Comparison of ENCODE assay signal across 18 cellular contexts in genomic region chr4:7428261-7429068, GRCh38. TPM values are rescaled to one million over a fixed set of nuclear protein-coding genes. Genes with fewer than 3 reads are reported as not detected.
A peak's percentile ranks its signal among the peaks of the same experiment; 100 is the strongest.
DNase-seq lines count a peak whose midpoint lies in the region; ATAC-seq and TF ChIP-seq lines count a peak whose summit lies in the region.
"Had no signal": no experiment of that assay in that cellular context is flagged by ENCODE, and none has a peak within 500 bp of the region (broad histone marks: within the 10 kb centered on the region; RNA-seq: fewer than 3 reads in every experiment).

No MANE protein-coding gene starts in this region.

- H3K9me3 ChIP-seq in body of pancreas: no peaks in the 10 kb centered on the region
- H3K9me3 ChIP-seq in testis: no peaks in the 10 kb centered on the region
- H3K9me3 ChIP-seq in smooth muscle cell (replicated peaks; ENCODE audit: low read depth): no peaks in the 10 kb centered on the region

- H2AFZ ChIP-seq in smooth muscle cell (ENCODE audit: low read depth): no peak overlapping the region

- no peaks in the 10 kb centered on the region for H4K20me1 ChIP-seq in smooth muscle cell (ENCODE audit: low read depth)

- H3K9me3 Mint-ChIP-seq in activated naive CD4-positive, alpha-beta T cell treated with anti-CD3 and anti-CD28 coated beads, Interleukin-2, amount 10 ng/mL, durations not matched to agents 7 days and 5 days: no peaks in the 10 kb centered on the region
- no peaks in the 10 kb centered on the region for H3K9me3 Mint-ChIP-seq in mesothelial cell of epicardium
- H3K9me3 Mint-ChIP-seq in activated CD8-positive, alpha-beta T cell treated with anti-CD3 and anti-CD28 coated beads, Interleukin-2, amount 10 ng/mL, durations not matched to agents 7 days and 5 days (ENCODE audit: insufficient read depth): no peaks in the 10 kb centered on the region
- H3K9me3 Mint-ChIP-seq: naive thymus-derived CD4-positive, alpha-beta T cell had no signal

- H3K36me3 ChIP-seq in body of pancreas (replicated peaks in 1 of 2; ENCODE audit: insufficient read depth in 1 of 2, low read depth in 2 of 2) (no peaks in the 10 kb centered on the region), testis (ENCODE audit: low read depth, missing control alignments) (no peaks in the 10 kb centered on the region), smooth muscle cell (ENCODE audit: low read depth) (no peaks in the 10 kb centered on the region)

- no peak overlapping the region for H3K9ac ChIP-seq in smooth muscle cell (ENCODE audit: low read depth)

- no peaks in the 10 kb centered on the region for H3K27me3 Mint-ChIP-seq in activated naive CD4-positive, alpha-beta T cell treated with anti-CD3 and anti-CD28 coated beads, Interleukin-2, amount 10 ng/mL, durations not matched to agents 7 days and 5 days
- no peaks in the 10 kb centered on the region for H3K27me3 Mint-ChIP-seq in mesothelial cell of epicardium (ENCODE audit: low read depth)
- H3K27me3 Mint-ChIP-seq in activated CD8-positive, alpha-beta T cell treated with anti-CD3 and anti-CD28 coated beads, Interleukin-2, amount 10 ng/mL, durations not matched to agents 7 days and 5 days (ENCODE audit: low read depth): no peaks in the 10 kb centered on the region
- H3K27me3 Mint-ChIP-seq: activated naive CD8-positive, alpha-beta T cell; naive thymus-derived CD4-positive, alpha-beta T cell had no signal

- H3K36me3 Mint-ChIP-seq in activated naive CD4-positive, alpha-beta T cell treated with anti-CD3 and anti-CD28 coated beads, Interleukin-2, amount 10 ng/mL, durations not matched to agents 7 days and 5 days: no peaks in the 10 kb centered on the region
- H3K36me3 Mint-ChIP-seq in mesothelial cell of epicardium: no peaks in the 10 kb centered on the region
- no peaks in the 10 kb centered on the region for H3K36me3 Mint-ChIP-seq in activated CD8-positive, alpha-beta T cell treated with anti-CD3 and anti-CD28 coated beads, Interleukin-2, amount 10 ng/mL, durations not matched to agents 7 days and 5 days (ENCODE audit: low read depth)
- H3K36me3 Mint-ChIP-seq: activated naive CD8-positive, alpha-beta T cell; naive thymus-derived CD4-positive, alpha-beta T cell had no signal

- no peaks in the 10 kb centered on the region for H3K4me1 Mint-ChIP-seq in activated naive CD4-positive, alpha-beta T cell treated with anti-CD3 and anti-CD28 coated beads, Interleukin-2, amount 10 ng/mL, durations not matched to agents 7 days and 5 days
- peaks cover 22% of the 10 kb centered on the region for H3K4me1 Mint-ChIP-seq in mesothelial cell of epicardium
- no peaks in the 10 kb centered on the region for H3K4me1 Mint-ChIP-seq in activated CD8-positive, alpha-beta T cell treated with anti-CD3 and anti-CD28 coated beads, Interleukin-2, amount 10 ng/mL, durations not matched to agents 7 days and 5 days (ENCODE audit: low read depth)
- H3K4me1 Mint-ChIP-seq: naive thymus-derived CD4-positive, alpha-beta T cell had no signal

- no peaks in the 10 kb centered on the region for H3K27me3 ChIP-seq in body of pancreas
- H3K27me3 ChIP-seq in testis: no peaks in the 10 kb centered on the region
- no peaks in the 10 kb centered on the region for H3K27me3 ChIP-seq in smooth muscle cell (ENCODE audit: low read depth)

- ATAC-seq in body of pancreas: no peak
- no peak for ATAC-seq in activated CD8-positive, alpha-beta T cell treated with anti-CD3 and anti-CD28 coated beads, Interleukin-2, amount 10 ng/mL, durations not matched to agents 7 days and 5 days
- ATAC-seq: naive thymus-derived CD4-positive, alpha-beta T cell; stimulated activated naive CD8-positive, alpha-beta T cell treated with anti-CD3 and anti-CD28 coated beads, Interleukin-15, Interleukin-2, amounts not matched to agents 100 U/mL and 50 U/mL, for 24 hours had no signal

- intact Hi-C loops in body of pancreas (cut with DNase I) (no loop called here), testis (cut with DNase I; ENCODE audit: low total_unique reads) (no loop called here)

- H3K79me2 ChIP-seq in smooth muscle cell (ENCODE audit: low read depth): no peaks in the 10 kb centered on the region

- TF ChIP-seq CTCF in body of pancreas (IDR thresholded peaks at IDR 0.05) (no peak), mesothelial cell of epicardium (IDR thresholded peaks at IDR 0.05; ENCODE audit: unreplicated experiment) (no peak), testis (IDR thresholded peaks at IDR 0.05) (no peak), smooth muscle cell (IDR thresholded peaks at IDR 0.05; ENCODE audit: borderline replicate concordance, insufficient read depth, poor library complexity, severe bottlenecking) (no peak)

- TF ChIP-seq POLR2A in body of pancreas (IDR thresholded peaks at IDR 0.05) (no peak), testis (IDR thresholded peaks at IDR 0.05) (no peak)

- H3K4me1 ChIP-seq in body of pancreas: no peaks in the 10 kb centered on the region
- peaks cover 6% of the 10 kb centered on the region for H3K4me1 ChIP-seq in testis
- H3K4me1 ChIP-seq in smooth muscle cell (ENCODE audit: low read depth): peaks cover 10% of the 10 kb centered on the region

- DNase-seq in activated naive CD4-positive, alpha-beta T cell treated with anti-CD3 and anti-CD28 coated beads, Interleukin-2, amount 10 ng/mL, durations not matched to agents 7 days and 5 days: peak; percentile 15
- DNase-seq in activated naive CD4-positive, alpha-beta T cell treated with Interleukin-2 at 50 U/mL for 16 hours: no peak
- peak in 3 of 4 donors; percentile 1 to 8 (median 5) for DNase-seq in body of pancreas
- peak in 1 of 2 experiments; percentile 36 for DNase-seq in mesothelial cell of epicardium (ENCODE audit: low spot score in 2 of 2, unreplicated experiment in 2 of 2)
- peak; percentile 12 for DNase-seq in testis
- no peak for DNase-seq in foreskin melanocyte
- no peak for DNase-seq in activated CD8-positive, alpha-beta T cell treated with anti-CD3 and anti-CD28 coated beads, Interleukin-2, amount 10 ng/mL, durations not matched to agents 7 days and 5 days
- DNase-seq in smooth muscle cell (lab: John Stamatoyannopoulos, UW; ENCODE audit: unreplicated experiment): no peak
- DNase-seq: caudate nucleus; IMR-90; NCI-H1048; NCI-H2171 treated with DMSO at 0.1 percent for 48 hours; NK-92 treated with Interleukin-12 subunit alpha and Interleukin-12 subunit beta, amount 100 ng/mL, for 24 hours; stimulated activated naive CD8-positive, alpha-beta T cell treated with anti-CD3 and anti-CD28 coated beads, Interleukin-15, Interleukin-2, amounts not matched to agents 100 U/mL and 50 U/mL, for 24 hours had no signal

- no peak overlapping the region for H3K27ac Mint-ChIP-seq in activated naive CD4-positive, alpha-beta T cell treated with anti-CD3 and anti-CD28 coated beads, Interleukin-2, amount 10 ng/mL, durations not matched to agents 7 days and 5 days
- H3K27ac Mint-ChIP-seq in mesothelial cell of epicardium: peak overlapping the region; percentile 50
- no peak overlapping the region for H3K27ac Mint-ChIP-seq in activated CD8-positive, alpha-beta T cell treated with anti-CD3 and anti-CD28 coated beads, Interleukin-2, amount 10 ng/mL, durations not matched to agents 7 days and 5 days
- H3K27ac Mint-ChIP-seq: activated naive CD8-positive, alpha-beta T cell had no signal

- H3K4me3 ChIP-seq in body of pancreas (no peak overlapping the region), testis (no peak overlapping the region), smooth muscle cell (no peak overlapping the region)
- H3K4me3 ChIP-seq: skin epidermis had no signal

- POLR2A ChIA-PET in activated CD8-positive, alpha-beta T cell treated with anti-CD3 and anti-CD28 coated beads, Interleukin-2, amount 10 ng/mL, durations not matched to agents 7 days and 5 days (lab: Charles Lee): no interaction called here

- H3K27ac ChIP-seq in body of pancreas (no peak overlapping the region), testis (no peak overlapping the region), smooth muscle cell (ENCODE audit: low read depth) (no peak overlapping the region)
- H3K27ac ChIP-seq: skin epidermis had no signal

- no peaks in the 10 kb centered on the region for H3F3A ChIP-seq in smooth muscle cell (ENCODE audit: low read depth)

- 64 to 77% methylated on average over 15 to 16 of the region's 16 CpGs for WGBS in body of pancreas, 2 donors
- 88 to 90% methylated on average over 14 to 16 of the region's 16 CpGs for WGBS in testis, 2 donors
- 66% methylated on average over 16 of the region's 16 CpGs for WGBS in smooth muscle cell (ENCODE audit: low lambda C conversion rate)

- no peak overlapping the region for H3K4me3 Mint-ChIP-seq in activated naive CD4-positive, alpha-beta T cell treated with anti-CD3 and anti-CD28 coated beads, Interleukin-2, amount 10 ng/mL, durations not matched to agents 7 days and 5 days
- no peak overlapping the region for H3K4me3 Mint-ChIP-seq in mesothelial cell of epicardium
- no peak overlapping the region for H3K4me3 Mint-ChIP-seq in activated CD8-positive, alpha-beta T cell treated with anti-CD3 and anti-CD28 coated beads, Interleukin-2, amount 10 ng/mL, durations not matched to agents 7 days and 5 days
- H3K4me3 Mint-ChIP-seq: activated naive CD8-positive, alpha-beta T cell; naive thymus-derived CD4-positive, alpha-beta T cell had no signal

- CTCF ChIA-PET in activated naive CD4-positive, alpha-beta T cell treated with anti-CD3 and anti-CD28 coated beads, Interleukin-2, amount 10 ng/mL, durations not matched to agents 7 days and 5 days (lab: Charles Lee): no interaction called here
- CTCF ChIA-PET in activated CD8-positive, alpha-beta T cell treated with anti-CD3 and anti-CD28 coated beads, Interleukin-2, amount 10 ng/mL, durations not matched to agents 7 days and 5 days (lab: Charles Lee): no interaction called here

- H3K4me2 ChIP-seq in smooth muscle cell: no peak overlapping the region

RNA-seq across cellular contexts. Expression of gene PSAPL1, which starts 6.3 kb away (rescaled TPM):
- total RNA-seq in body of pancreas (under 1 TPM in 1 of 2 donors, not detected in 1; 0.52 TPM), mesothelial cell of epicardium (0.07 TPM in 1 of 3 replicates, not detected in the others), testis (10 to 100 TPM; 17.5 to 19.0 TPM), smooth muscle cell (0.04 TPM in 1 of 2 replicates, not detected in the other)
- polyA plus RNA-seq in testis (ENCODE audit: insufficient read depth, low read depth, low replicate concordance) (11.0 TPM), smooth muscle cell (not detected in 2 replicates)
- not detected for total RNA-seq in activated CD8-positive, alpha-beta T cell treated with anti-CD3 and anti-CD28 coated beads, Interleukin-2, amount 10 ng/mL, durations not matched to agents 7 days and 5 days
- total RNA-seq: activated CD8-positive, alpha-beta memory T cell treated with anti-CD3 and anti-CD28 coated beads for 36 hours; IMR-90; naive thymus-derived CD4-positive, alpha-beta T cell had no signal
- polyA plus RNA-seq: IMR-90; naive thymus-derived CD4-positive, alpha-beta T cell had no signal

Comparison
In these comparisons a context has a peak if more than half of its experiments do, and no peak if none do; other contexts are left out.
1. DNase-seq: peak in activated naive CD4-positive, alpha-beta T cell treated with anti-CD3 and anti-CD28 coated beads, Interleukin-2, amount 10 ng/mL, durations not matched to agents 7 days and 5 days (single experiment), body of pancreas (3 of 4) and testis (single experiment); none in activated naive CD4-positive, alpha-beta T cell treated with Interleukin-2 at 50 U/mL for 16 hours (single experiment), foreskin melanocyte (single experiment), activated CD8-positive, alpha-beta T cell treated with anti-CD3 and anti-CD28 coated beads, Interleukin-2, amount 10 ng/mL, durations not matched to agents 7 days and 5 days (single experiment) and smooth muscle cell (single experiment).
2. RNA of gene PSAPL1, which starts 6.3 kb away (total RNA-seq): 17.5 to 19.0 TPM in testis; 0.52 TPM in body of pancreas, 0.07 TPM in mesothelial cell of epicardium, not detected in activated CD8-positive, alpha-beta T cell treated with anti-CD3 and anti-CD28 coated beads, Interleukin-2, amount 10 ng/mL, durations not matched to agents 7 days and 5 days and 0.04 TPM in smooth muscle cell; every median in the first group is over 10 times any median in the second.